In genomic region chr14:23070262-23071129, GRCh38 we compare ENCODE assay signal across 1 cellular context.
TF ChIP-seq lines count a peak whose summit lies in the region.

No MANE protein-coding gene starts in this region.

TF ChIP-seq in WTC11, 78 proteins besides CTCF, POLR2A, EP300 and RAD21 (continued from another document):
- no peak for TF ChIP-seq ZMAT4 (CRISPR knock-in tag; IDR thresholded peaks at IDR 0.05)
- TF ChIP-seq ZNF219 (CRISPR knock-in tag; IDR thresholded peaks at IDR 0.05; ENCODE audit: borderline replicate concordance) = no peak
